8 cellular contexts compared by ENCODE assay signal in the genomic region with DNA sequence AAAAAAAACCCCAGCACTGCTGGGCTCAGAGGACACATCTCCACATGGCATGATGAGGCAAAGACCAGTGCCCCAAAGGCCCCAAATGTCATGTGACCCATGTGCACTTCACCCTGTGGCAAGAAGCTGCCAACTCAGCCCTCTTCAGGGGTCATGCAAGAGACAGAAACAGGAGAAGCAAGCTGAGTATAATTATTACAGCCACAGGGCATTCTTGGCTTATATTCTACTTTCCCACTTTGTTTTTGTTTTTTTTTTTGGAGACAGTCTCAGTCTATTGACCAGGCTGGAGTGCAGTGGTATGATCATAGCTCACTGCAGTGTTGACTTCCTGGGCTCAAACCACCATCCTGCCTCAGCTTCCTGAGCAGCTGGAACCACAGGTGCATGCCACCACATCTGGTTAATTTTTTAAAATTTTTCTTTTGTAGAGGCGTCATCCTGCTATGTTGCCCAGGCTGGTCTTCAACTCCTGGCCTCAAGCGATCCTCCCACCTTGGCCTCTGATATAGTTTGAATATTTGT. TPM values are rescaled to one million over a fixed set of nuclear protein-coding genes. Genes with fewer than 3 reads are reported as not detected.
DNase-seq lines count a peak whose midpoint lies in the region; ATAC-seq, FAIRE-seq and TF ChIP-seq lines count a peak whose summit lies in the region.

No MANE protein-coding gene starts in this region.

- TF ChIP-seq EP300 in A549 (IDR thresholded peaks at IDR 0.05): no peak

- H4K20me1 ChIP-seq in OCI-LY1 (ENCODE audit: insufficient read depth, low read length): no peaks in the 10 kb centered on the region

- TF ChIP-seq CTCF in A549 (IDR thresholded peaks at IDR 0.05): no peak
- TF ChIP-seq CTCF in OCI-LY1 (IDR thresholded peaks at IDR 0.05; ENCODE audit: low read length): no peak
- TF ChIP-seq CTCF in ascending aorta (IDR thresholded peaks at IDR 0.05): no peak
- TF ChIP-seq CTCF in lower leg skin (IDR thresholded peaks at IDR 0.05): no peak

- peak overlapping the region in 1 of 2 experiments; percentile 62; a peak in 3 of 6 replicates for H3K27ac ChIP-seq in A549
- H3K27ac ChIP-seq in OCI-LY1 (ENCODE audit: low read depth, low read length, poor library complexity, severe bottlenecking): peak overlapping the region; percentile 100
- H3K27ac ChIP-seq in ascending aorta: no peak overlapping the region

- ATAC-seq in A549 (peak in 1 of 2 experiments; percentile 29; a peak in 3 of 6 replicates), GM18517 (IDR thresholded peaks at IDR 0.05; ENCODE audit: unreplicated experiment) (peak; percentile 50)

- H3F3A ChIP-seq in OCI-LY1 (ENCODE audit: insufficient read depth, low read length): 0 out of 2 replicates have a peak, but pooled peaks cover 6% of the 10 kb centered on the region

- WGBS in A549 (ENCODE audit: missing lambda C conversion rate): 92% methylated on average over 2 of the region's 2 CpGs
- 93 to 100% methylated on average over 2 of the region's 2 CpGs for WGBS in lower leg skin, 2 donors

- intact Hi-C loops in ascending aorta (cut with DNase I) (no loop called here), lower leg skin (cut with DNase I; ENCODE audit: low total_unique reads) (no loop called here)

- H3K36me3 ChIP-seq in OCI-LY1 (ENCODE audit: insufficient read depth, low read length): no peaks in the 10 kb centered on the region
- H3K36me3 ChIP-seq in ascending aorta: no peaks in the 10 kb centered on the region

- no peak overlapping the region; the same call in 1 of the 2 replicates for H3K9ac ChIP-seq in OCI-LY1 (ENCODE audit: low read length)

- no peaks in the 10 kb centered on the region for H3K9me2 ChIP-seq in OCI-LY1 (ENCODE audit: low read depth, low read length)

- POLR2A ChIA-PET in A549 (lab: Yijun Ruan, JAX): interaction anchor here (0.9 kb wide), 1 partner anchor 249 kb away, joined by 9 read pairs; no protein-coding TSS in a partner anchor

- CTCF ChIA-PET in A549 (lab: Yijun Ruan, JAX): no interaction called here

- no peaks in the 10 kb centered on the region for H3K27me3 ChIP-seq in OCI-LY1 (ENCODE audit: insufficient read depth, low read length)
- H3K27me3 ChIP-seq in ascending aorta: no peaks in the 10 kb centered on the region

- DNase-seq in A549 (ENCODE audit: low read depth in 1 of 2, low spot score in 1 of 2): no peak
- DNase-seq in fibroblast of gingiva (ENCODE audit: low read depth): peak; percentile 69
- no peak for DNase-seq in ascending aorta (ENCODE audit: low spot score in 2 of 2)
- no peak for DNase-seq in iPS-NIHi7 (ENCODE audit: extremely low spot score)
- DNase-seq in globus pallidus (ENCODE audit: low spot score): no peak
- no peak for DNase-seq in lower leg skin (ENCODE audit: low spot score in 2 of 2)

- no peaks in the 10 kb centered on the region for H3K9me3 ChIP-seq in A549
- no peaks in the 10 kb centered on the region; the same call in 1 of the 2 replicates for H3K9me3 ChIP-seq in OCI-LY1 (ENCODE audit: low read length)
- H3K9me3 ChIP-seq in ascending aorta: no peaks in the 10 kb centered on the region

- no peaks in the 10 kb centered on the region for H3K79me2 ChIP-seq in OCI-LY1 (ENCODE audit: insufficient read depth, low read length)

- TF ChIP-seq POLR2A in A549 (IDR thresholded peaks at IDR 0.05; ENCODE audit: low read length) (no peak), lower leg skin (IDR thresholded peaks at IDR 0.05) (no peak)

- no peak for TF ChIP-seq RAD21 in A549 (conservative IDR thresholded peaks at IDR 0.05 in 1 of 2, IDR thresholded peaks at IDR 0.05 in 1 of 2)

- H3K4me2 ChIP-seq in A549 (no peak overlapping the region), OCI-LY1 (ENCODE audit: low read length) (peak overlapping the region; percentile 1; the same call in 1 of the 2 replicates)

- peaks cover 31% of the 10 kb centered on the region for H3K4me1 ChIP-seq in A549
- peaks cover 69% of the 10 kb centered on the region for H3K4me1 ChIP-seq in OCI-LY1 (ENCODE audit: insufficient read depth, low read length, severe bottlenecking)
- peaks cover 0 to 8% of the 10 kb centered on the region in 2 donors for H3K4me1 ChIP-seq in ascending aorta

- H2AFZ ChIP-seq in OCI-LY1 (ENCODE audit: low read length): no peak overlapping the region

- FAIRE-seq in A549 (lab: Jason Lieb, UNC): no peak

- H3K4me3 ChIP-seq in A549: no peak overlapping the region
- no peak overlapping the region for H3K4me3 ChIP-seq in OCI-LY1 (ENCODE audit: low read depth, low read length, poor library complexity, severe bottlenecking)
- H3K4me3 ChIP-seq in ascending aorta: no peak overlapping the region
- no peak overlapping the region for H3K4me3 ChIP-seq in lower leg skin (ENCODE audit: low read depth, poor library complexity, severe bottlenecking)

TF ChIP-seq in A549, 52 proteins besides CTCF, POLR2A, EP300 and RAD21:
- TF ChIP-seq RCOR1 (IDR thresholded peaks at IDR 0.05; ENCODE audit: low read depth, low read length) (no peak), USF2 (IDR thresholded peaks at IDR 0.05) (0 out of 2 replicates have a peak, but pooled peaks have one; percentile 6)

RNA-seq across cellular contexts. Expression of gene LITAF, which starts 32.7 kb away (rescaled TPM):
- polyA plus RNA-seq in A549 (2011; rRNA removed) (197 and 216 TPM in 2 replicates), A549 (2017; fragmentation: RNase III; extraction: RNeasy Plus Mini Kit Qiagen cat#74134 plus additional on column Dnase treatment) (197 to 227 TPM (median 218 TPM) in 3 replicates)
- 250 and 441 TPM in 2 replicates for polyA plus RNA-seq in A549 (2012; cell fraction: cytosol; rRNA removed)
- 173 and 229 TPM in 2 replicates for polyA plus RNA-seq in A549 (2012; cell fraction: nucleus; rRNA removed)
- polyA minus RNA-seq in A549 (2011; rRNA and poly(A)+ RNA removed): 215 and 242 TPM in 2 replicates
- total RNA-seq in ascending aorta (40.7 TPM), lower leg skin (10 to 100 TPM; 54.9 to 84.2 (median 67.7) TPM)

RNA-seq across cellular contexts. Expression of gene SNN, which starts 48.9 kb away (rescaled TPM):
- 6.3 and 6.7 TPM in 2 replicates for polyA plus RNA-seq in A549 (2011; rRNA removed)
- 5.9 and 8.5 TPM in 2 replicates for polyA plus RNA-seq in A549 (2012; cell fraction: cytosol; rRNA removed)
- polyA plus RNA-seq in A549 (2012; cell fraction: nucleus; rRNA removed): 3.6 and 5.0 TPM in 2 replicates
- polyA plus RNA-seq in A549 (2017; fragmentation: RNase III; extraction: RNeasy Plus Mini Kit Qiagen cat#74134 plus additional on column Dnase treatment): 8.9 to 10.7 TPM (median 9.7 TPM) in 3 replicates
- 4.3 and 4.4 TPM in 2 replicates for polyA minus RNA-seq in A549 (2011; rRNA and poly(A)+ RNA removed)
- 2.1 TPM for total RNA-seq in ascending aorta
- 10 to 100 TPM; 15.4 to 30.2 (median 20.6) TPM for total RNA-seq in lower leg skin
